In genomic region chr13:80149757-80150156, GRCh38 we compare ENCODE assay signal across 37 cellular contexts.
"Had no signal": no experiment of that assay in that cellular context is flagged by ENCODE, and none has a peak within 500 bp of the region (broad histone marks: within the 10 kb centered on the region; RNA-seq: fewer than 3 reads in every experiment).

No MANE protein-coding gene starts in this region.

- H3K4me3 ChIP-seq: adrenal gland, ascending aorta, breast epithelium, cardiac muscle cell, colonic mucosa, dorsolateral prefrontal cortex, gastroesophageal sphincter, heart right ventricle had no signal

- H3K27me3 Mint-ChIP-seq: activated CD4-positive, alpha-beta memory T cell treated with anti-CD3 and anti-CD28 coated beads for 36 hours; activated CD4-positive, alpha-beta T cell treated with anti-CD3 and anti-CD28 coated beads for 36 hours; activated CD4-positive, alpha-beta T cell treated with anti-CD3 and anti-CD28 coated beads, Interleukin-2, amount 10 ng/mL, durations not matched to agents 24 days and 14 days; activated CD8-positive, alpha-beta memory T cell treated with anti-CD3 and anti-CD28 coated beads, Interleukin-2, amount 10 ng/mL, durations not matched to agents 7 days and 5 days; activated naive CD4-positive, alpha-beta T cell treated with anti-CD3 and anti-CD28 coated beads, Interleukin-2, amount 50 U/mL, for 24 hours; activated naive CD8-positive, alpha-beta T cell treated with anti-CD3 and anti-CD28 coated beads for 36 hours; activated naive CD8-positive, alpha-beta T cell treated with anti-CD3 and anti-CD28 coated beads, Interleukin-2, amount 50 U/mL, for 24 hours; brain; dendritic cell treated with granulocyte-macrophage colony-stimulating factor and Interleukin-4, amounts not matched to agents 40 ng/mL and 50 ng/mL, for 4 days; T-helper 17 cell had no signal

- H3K36me3 ChIP-seq: adrenal gland, ascending aorta, breast epithelium, cardiac muscle cell, colonic mucosa, gastroesophageal sphincter, heart right ventricle had no signal

- H3K9me3 ChIP-seq: adrenal gland, ascending aorta, breast epithelium, colonic mucosa, gastroesophageal sphincter, heart right ventricle had no signal

- DNase-seq: activated CD4-positive, alpha-beta memory T cell treated with anti-CD3 and anti-CD28 coated beads for 36 hours; activated CD4-positive, alpha-beta T cell treated with anti-CD3 and anti-CD28 coated beads for 36 hours; activated CD4-positive, alpha-beta T cell treated with anti-CD3 and anti-CD28 coated beads, Interleukin-2, amount 10 ng/mL, durations not matched to agents 24 days and 14 days; activated CD4-positive, CD25-positive, alpha-beta regulatory T cell; activated CD4-positive, CD25-positive, alpha-beta regulatory T cell treated with anti-CD3 and anti-CD28 coated beads, Interleukin-2, amount 50 U/mL, for 72 hours; activated CD8-positive, alpha-beta memory T cell treated with anti-CD3 and anti-CD28 coated beads, Interleukin-2, amount 10 ng/mL, durations not matched to agents 7 days and 5 days; activated CD8-positive, alpha-beta memory T cell treated with anti-CD3 and anti-CD28 coated beads, Interleukin-2, amount 50 U/mL, for 4 hours; activated CD8-positive, alpha-beta T cell treated with anti-CD3 and anti-CD28 coated beads, Interleukin-2, amount 10 ng/mL, durations not matched to agents 7 days and 5 days; activated effector memory CD4-positive, alpha-beta T cell treated with anti-CD3 and anti-CD28 coated beads, Interleukin-2, amount 50 U/mL, for 16 hours; activated naive CD4-positive, alpha-beta T cell treated with anti-CD3 and anti-CD28 coated beads for 36 hours; activated naive CD8-positive, alpha-beta T cell treated with anti-CD3 and anti-CD28 coated beads for 36 hours; activated naive CD8-positive, alpha-beta T cell treated with anti-CD3 and anti-CD28 coated beads, Interleukin-2, amount 50 U/mL, for 24 hours; activated T-cell treated with anti-CD3 and anti-CD28 coated beads, Interleukin-2, amount 50 U/mL, for 1 hour; activated T-cell treated with anti-CD3 and anti-CD28 coated beads, Interleukin-2, amount 50 U/mL, for 48 hours; adrenal gland; central memory CD4-positive, alpha-beta T cell; cerebellar nuclear complex; colonic mucosa; dorsolateral prefrontal cortex; effector memory CD4-positive, alpha-beta T cell; endodermal cell; foreskin melanocyte; heart right ventricle; T-helper 1 cell; T-helper 17 cell; T1000 had no signal

- H3K9me3 Mint-ChIP-seq: activated CD4-positive, alpha-beta T cell treated with anti-CD3 and anti-CD28 coated beads, Interleukin-2, amount 10 ng/mL, durations not matched to agents 24 days and 14 days; activated naive CD4-positive, alpha-beta T cell treated with anti-CD3 and anti-CD28 coated beads for 36 hours; activated naive CD4-positive, alpha-beta T cell treated with anti-CD3 and anti-CD28 coated beads, Interleukin-2, amount 50 U/mL, for 24 hours; activated naive CD8-positive, alpha-beta T cell treated with anti-CD3 and anti-CD28 coated beads for 36 hours; activated T-helper 2 cell treated with anti-CD3 and anti-CD28 coated beads, Interferon-gamma antibody, Interleukin-2, Interleukin-4, amounts not matched to agents 10 μg/mL and 5 μg/mL and 100 μg/mL, durations not matched to agents 14 hours and 24 hours and 36 hours; T-helper 2 cell treated with Interferon-gamma antibody and Interleukin-4, amounts not matched to agents 5 μg/mL and 100 μg/mL, for 36 hours had no signal

- H3K4me1 ChIP-seq: adrenal gland, breast epithelium, colonic mucosa had no signal

- H3K27me3 ChIP-seq: adrenal gland, ascending aorta, breast epithelium, cardiac muscle cell, colonic mucosa, dorsolateral prefrontal cortex, gastroesophageal sphincter, heart right ventricle had no signal

- H3K27ac ChIP-seq: adrenal gland, ascending aorta, breast epithelium, cardiac muscle cell, colonic mucosa, dorsolateral prefrontal cortex, gastroesophageal sphincter, heart right ventricle had no signal

- H3K4me1 Mint-ChIP-seq: activated CD4-positive, alpha-beta T cell treated with anti-CD3 and anti-CD28 coated beads for 36 hours; activated CD4-positive, alpha-beta T cell treated with anti-CD3 and anti-CD28 coated beads, Interleukin-2, amount 10 ng/mL, durations not matched to agents 24 days and 14 days; activated CD8-positive, alpha-beta memory T cell treated with anti-CD3 and anti-CD28 coated beads, Interleukin-2, amount 10 ng/mL, durations not matched to agents 7 days and 5 days; activated naive CD4-positive, alpha-beta T cell treated with anti-CD3 and anti-CD28 coated beads, Interleukin-2, amount 50 U/mL, for 24 hours; activated naive CD8-positive, alpha-beta T cell treated with anti-CD3 and anti-CD28 coated beads for 36 hours; activated naive CD8-positive, alpha-beta T cell treated with anti-CD3 and anti-CD28 coated beads, Interleukin-2, amount 50 U/mL, for 24 hours; endodermal cell had no signal

- H3K4me3 Mint-ChIP-seq: activated CD4-positive, alpha-beta memory T cell treated with anti-CD3 and anti-CD28 coated beads for 36 hours; activated CD4-positive, alpha-beta T cell treated with anti-CD3 and anti-CD28 coated beads for 36 hours; activated CD4-positive, alpha-beta T cell treated with anti-CD3 and anti-CD28 coated beads, Interleukin-2, amount 10 ng/mL, durations not matched to agents 24 days and 14 days; activated CD8-positive, alpha-beta memory T cell treated with anti-CD3 and anti-CD28 coated beads, Interleukin-2, amount 10 ng/mL, durations not matched to agents 7 days and 5 days; activated CD8-positive, alpha-beta T cell treated with anti-CD3 and anti-CD28 coated beads, Interleukin-2, amount 10 ng/mL, durations not matched to agents 7 days and 5 days; activated naive CD4-positive, alpha-beta T cell treated with anti-CD3 and anti-CD28 coated beads for 36 hours; activated naive CD4-positive, alpha-beta T cell treated with anti-CD3 and anti-CD28 coated beads, Interleukin-2, amount 50 U/mL, for 24 hours; activated naive CD8-positive, alpha-beta T cell treated with anti-CD3 and anti-CD28 coated beads for 36 hours; activated naive CD8-positive, alpha-beta T cell treated with anti-CD3 and anti-CD28 coated beads, Interleukin-2, amount 50 U/mL, for 24 hours; activated T-helper 1 cell treated with anti-CD3 and anti-CD28 coated beads, Interleukin-12 subunit alpha, Interleukin-12 subunit beta, Interleukin-2, Interleukin-4 antibody, amounts not matched to agents 30 ng/mL and 10 ng/mL and 1 ng/mL, durations not matched to agents 14 hours and 24 hours and 36 hours; brain; dendritic cell treated with granulocyte-macrophage colony-stimulating factor and Interleukin-4, amounts not matched to agents 40 ng/mL and 50 ng/mL, for 4 days; endodermal cell; T-helper 17 cell; T-helper 2 cell treated with Interferon-gamma antibody and Interleukin-4, amounts not matched to agents 5 μg/mL and 100 μg/mL, for 36 hours had no signal

- ATAC-seq: activated CD4-positive, alpha-beta T cell treated with anti-CD3 and anti-CD28 coated beads for 36 hours; activated CD8-positive, alpha-beta memory T cell treated with anti-CD3 and anti-CD28 coated beads, Interleukin-2, amount 10 ng/mL, durations not matched to agents 7 days and 5 days; activated CD8-positive, alpha-beta T cell treated with anti-CD3 and anti-CD28 coated beads, Interleukin-2, amount 10 ng/mL, durations not matched to agents 7 days and 5 days; activated naive CD8-positive, alpha-beta T cell treated with anti-CD3 and anti-CD28 coated beads, Interleukin-2, amount 50 U/mL, for 24 hours; esophagus mucosa; gastroesophageal sphincter; heart right ventricle; T-helper 17 cell had no signal

- H3K27ac Mint-ChIP-seq: activated CD4-positive, alpha-beta memory T cell treated with anti-CD3 and anti-CD28 coated beads for 36 hours; activated CD4-positive, alpha-beta T cell treated with anti-CD3 and anti-CD28 coated beads for 36 hours; activated CD4-positive, alpha-beta T cell treated with anti-CD3 and anti-CD28 coated beads, Interleukin-2, amount 10 ng/mL, durations not matched to agents 24 days and 14 days; activated CD8-positive, alpha-beta memory T cell treated with anti-CD3 and anti-CD28 coated beads, Interleukin-2, amount 10 ng/mL, durations not matched to agents 7 days and 5 days; activated CD8-positive, alpha-beta T cell treated with anti-CD3 and anti-CD28 coated beads, Interleukin-2, amount 10 ng/mL, durations not matched to agents 7 days and 5 days; activated naive CD4-positive, alpha-beta T cell treated with anti-CD3 and anti-CD28 coated beads for 36 hours; activated naive CD4-positive, alpha-beta T cell treated with anti-CD3 and anti-CD28 coated beads, Interleukin-2, amount 50 U/mL, for 24 hours; activated naive CD8-positive, alpha-beta T cell treated with anti-CD3 and anti-CD28 coated beads for 36 hours; activated naive CD8-positive, alpha-beta T cell treated with anti-CD3 and anti-CD28 coated beads, Interleukin-2, amount 50 U/mL, for 24 hours; activated T-helper 1 cell treated with anti-CD3 and anti-CD28 coated beads, Interleukin-12 subunit alpha, Interleukin-12 subunit beta, Interleukin-2, Interleukin-4 antibody, amounts not matched to agents 30 ng/mL and 10 ng/mL and 1 ng/mL, durations not matched to agents 14 hours and 24 hours and 36 hours; activated T-helper 2 cell treated with anti-CD3 and anti-CD28 coated beads, Interferon-gamma antibody, Interleukin-2, Interleukin-4, amounts not matched to agents 10 μg/mL and 5 μg/mL and 100 μg/mL, durations not matched to agents 14 hours and 24 hours and 36 hours; dendritic cell treated with granulocyte-macrophage colony-stimulating factor and Interleukin-4, amounts not matched to agents 40 ng/mL and 50 ng/mL, for 4 days; endodermal cell; T-helper 17 cell; T-helper 2 cell treated with Interferon-gamma antibody and Interleukin-4, amounts not matched to agents 5 μg/mL and 100 μg/mL, for 36 hours had no signal

- H3K36me3 Mint-ChIP-seq: activated CD4-positive, alpha-beta memory T cell treated with anti-CD3 and anti-CD28 coated beads for 36 hours; activated CD8-positive, alpha-beta memory T cell treated with anti-CD3 and anti-CD28 coated beads, Interleukin-2, amount 10 ng/mL, durations not matched to agents 7 days and 5 days; activated naive CD4-positive, alpha-beta T cell treated with anti-CD3 and anti-CD28 coated beads, Interleukin-2, amount 50 U/mL, for 24 hours; activated naive CD8-positive, alpha-beta T cell treated with anti-CD3 and anti-CD28 coated beads for 36 hours; brain had no signal
